2 cellular contexts compared by ENCODE assay signal in genomic region chr5:177591690-177592009, GRCh38.
A peak's percentile ranks its signal among the peaks of the same experiment; 100 is the strongest.
TF ChIP-seq lines count a peak whose summit lies in the region.

No MANE protein-coding gene starts in this region.

TF ChIP-seq in HCT116, 20 proteins besides CTCF, POLR2A, EP300 and RAD21:
- TF ChIP-seq ATF3 (IDR thresholded peaks at IDR 0.05), result no peak
- no peak for TF ChIP-seq YY1 (IDR thresholded peaks at IDR 0.05; ENCODE audit: extremely low read depth, insufficient replicate concordance, low read depth, low read length)
- no peak for TF ChIP-seq FOSL1 (IDR thresholded peaks at IDR 0.05; ENCODE audit: low read depth)
- TF ChIP-seq POLR2AphosphoS5 (IDR thresholded peaks at IDR 0.05; ENCODE audit: low read depth, low read length), result no peak
- no peak for TF ChIP-seq TCF7L2 (IDR thresholded peaks at IDR 0.05; ENCODE audit: borderline replicate concordance, extremely low read depth, insufficient read depth, insufficient read length)
- TF ChIP-seq CEBPB (IDR thresholded peaks at IDR 0.05; ENCODE audit: low read depth), result no peak
- no peak for TF ChIP-seq SIN3A (IDR thresholded peaks at IDR 0.05; ENCODE audit: low read depth)
- TF ChIP-seq EGR1 (IDR thresholded peaks at IDR 0.05; ENCODE audit: low read depth), result no peak
- no peak for TF ChIP-seq REST (IDR thresholded peaks at IDR 0.05; ENCODE audit: low read depth)
- TF ChIP-seq CBX3 (IDR thresholded peaks at IDR 0.05; ENCODE audit: low read depth), result no peak
- TF ChIP-seq ZFX (IDR thresholded peaks at IDR 0.05), result no peak
- no peak for TF ChIP-seq MAX (IDR thresholded peaks at IDR 0.05)
- TF ChIP-seq ZNF274 (IDR thresholded peaks at IDR 0.05; ENCODE audit: low read depth, low read length), result no peak
- TF ChIP-seq EZH2 (IDR thresholded peaks at IDR 0.05), result no peak
- TF ChIP-seq SRF (IDR thresholded peaks at IDR 0.05; ENCODE audit: low read depth), result no peak
- TF ChIP-seq SP1 (IDR thresholded peaks at IDR 0.05; ENCODE audit: low read depth), result no peak
- TF ChIP-seq JUND (IDR thresholded peaks at IDR 0.05), result no peak
- no peak for TF ChIP-seq ELF1 (IDR thresholded peaks at IDR 0.05; ENCODE audit: borderline replicate concordance, low read depth)

TF ChIP-seq in K562, 482 proteins besides CTCF, POLR2A, EP300 and RAD21:
- TF ChIP-seq PTBP1 (IDR thresholded peaks at IDR 0.05; ENCODE audit: low read depth, low read length), result no peak
- peak; percentile 39 for TF ChIP-seq RBM25 (IDR thresholded peaks at IDR 0.05; ENCODE audit: low read depth, low read length, severe bottlenecking)
- no peak for TF ChIP-seq MTA2 (IDR thresholded peaks at IDR 0.05; ENCODE audit: low read depth)
- TF ChIP-seq MGA (IDR thresholded peaks at IDR 0.05), result no peak
- TF ChIP-seq HNRNPL (IDR thresholded peaks at IDR 0.05; ENCODE audit: low read depth, low read length), result no peak
- no peak for TF ChIP-seq PYGO2 (tag; IDR thresholded peaks at IDR 0.05)
- peak; percentile 34 for TF ChIP-seq CHD4 (IDR thresholded peaks at IDR 0.05; ENCODE audit: insufficient read depth, insufficient replicate concordance, low read depth, low read length, poor library complexity, severe bottlenecking)
- TF ChIP-seq NFXL1 (CRISPR knock-in tag; IDR thresholded peaks at IDR 0.05), result no peak
- TF ChIP-seq POLR2B (IDR thresholded peaks at IDR 0.05; ENCODE audit: low read depth, partially characterized antibody), result no peak
- TF ChIP-seq NKRF (IDR thresholded peaks at IDR 0.05; ENCODE audit: borderline replicate concordance), result no peak
- TF ChIP-seq DLX4 (CRISPR knock-in tag; IDR thresholded peaks at IDR 0.05), result no peak
- no peak for TF ChIP-seq SAP30 (IDR thresholded peaks at IDR 0.05; ENCODE audit: borderline replicate concordance, insufficient read depth, low read depth, low read length, poor library complexity, severe bottlenecking)
- TF ChIP-seq BRCA1 (IDR thresholded peaks at IDR 0.05), result no peak
- TF ChIP-seq BRCA1 (CRISPR knock-in tag; IDR thresholded peaks at IDR 0.05), result no peak
- TF ChIP-seq ZNF133 (CRISPR knock-in tag; IDR thresholded peaks at IDR 0.05), result no peak
- TF ChIP-seq MBD1 (CRISPR knock-in tag; IDR thresholded peaks at IDR 0.05), result peak; percentile 86
- peak; percentile 29; the same call in 1 of the 2 replicates for TF ChIP-seq PHB2 (IDR thresholded peaks at IDR 0.05; ENCODE audit: low read depth)
- peak; percentile 71; the same call in 1 of the 2 replicates for TF ChIP-seq BCOR (IDR thresholded peaks at IDR 0.05)
- TF ChIP-seq CUX1 (CRISPR knock-in tag; IDR thresholded peaks at IDR 0.05), result no peak
- no peak for TF ChIP-seq ZNF764 (CRISPR knock-in tag; IDR thresholded peaks at IDR 0.05; ENCODE audit: low read depth)
- TF ChIP-seq RBFOX2 (IDR thresholded peaks at IDR 0.05; ENCODE audit: low read depth, low read length), result no peak
- 0 out of 2 replicates have a peak, but pooled peaks have one; percentile 25 for TF ChIP-seq TRIM25 (IDR thresholded peaks at IDR 0.05; ENCODE audit: borderline replicate concordance)
- no peak for TF ChIP-seq ZNF165 (CRISPR knock-in tag; IDR thresholded peaks at IDR 0.05; ENCODE audit: borderline replicate concordance)
